ENCODE assay signal across 24 cellular contexts in the genomic region with DNA sequence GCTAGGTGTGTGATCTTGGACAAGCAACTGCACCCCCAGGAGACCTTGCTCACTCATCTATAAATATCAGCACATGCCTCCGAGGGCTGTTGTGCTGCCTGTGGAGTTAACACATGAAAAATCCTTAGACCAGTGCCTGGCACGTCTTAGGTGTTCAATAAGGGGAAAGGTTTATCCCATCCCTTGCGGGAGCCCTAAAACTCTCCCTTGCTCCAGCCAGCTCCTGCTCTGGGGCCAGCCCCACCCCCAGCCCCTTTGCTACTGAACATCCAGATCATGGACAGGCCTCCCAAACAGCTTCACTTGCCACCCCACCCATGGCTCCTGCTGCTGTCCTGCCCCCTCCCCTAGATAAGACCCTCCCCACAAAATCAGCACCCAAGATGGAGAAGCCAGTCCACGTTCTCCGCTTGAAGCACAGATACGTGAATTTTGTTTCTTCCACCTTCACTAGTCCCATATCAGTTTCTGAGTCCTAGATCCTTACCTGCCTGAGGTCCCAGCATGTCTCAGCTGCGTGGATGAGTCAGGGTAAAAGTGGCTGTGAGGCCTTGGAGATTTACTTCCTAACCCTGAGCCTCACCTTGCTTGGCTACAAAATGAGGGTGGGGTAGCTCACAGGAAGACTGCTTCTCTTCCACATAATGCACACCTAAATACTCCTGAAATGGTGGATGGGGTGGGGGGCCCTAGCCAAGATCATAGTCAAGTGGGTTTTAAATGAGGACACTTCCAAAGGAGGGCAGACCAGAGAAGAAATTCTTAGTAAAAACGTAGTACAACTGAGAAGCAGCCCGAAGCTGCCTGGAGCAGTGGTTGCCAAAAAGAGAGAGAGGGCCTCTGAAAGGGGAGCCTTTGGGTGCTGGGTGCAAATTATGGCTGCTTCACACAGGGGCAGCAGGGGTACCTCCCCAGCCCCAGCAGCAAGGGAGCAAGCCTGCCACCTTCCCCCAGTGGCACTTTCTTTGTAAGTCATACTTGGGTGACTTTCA. TPM values are rescaled to one million over a fixed set of nuclear protein-coding genes. Genes with fewer than 3 reads are reported as not detected.
DNase-seq lines count a peak whose midpoint lies in the region; ATAC-seq and TF ChIP-seq lines count a peak whose summit lies in the region.
"Had no signal": no experiment of that assay in that cellular context is flagged by ENCODE, and none has a peak within 500 bp of the region (broad histone marks: within the 10 kb centered on the region; RNA-seq: fewer than 3 reads in every experiment).

No MANE protein-coding gene starts in this region.

- H2AFZ ChIP-seq in osteoblast (ENCODE audit: low read length): no peak overlapping the region
- H2AFZ ChIP-seq: GM23248 had no signal

- H3K36me3 Mint-ChIP-seq in activated naive CD4-positive, alpha-beta T cell treated with anti-CD3 and anti-CD28 coated beads, Interleukin-2, amount 50 U/mL, for 24 hours: no peaks in the 10 kb centered on the region
- H3K36me3 Mint-ChIP-seq in activated naive CD4-positive, alpha-beta T cell treated with anti-CD3 and anti-CD28 coated beads for 36 hours (ENCODE audit: low read depth): no peaks in the 10 kb centered on the region

- no peak overlapping the region for H3K4me3 Mint-ChIP-seq in activated naive CD4-positive, alpha-beta T cell treated with anti-CD3 and anti-CD28 coated beads, Interleukin-2, amount 50 U/mL, for 24 hours
- no peak overlapping the region for H3K4me3 Mint-ChIP-seq in activated naive CD4-positive, alpha-beta T cell treated with anti-CD3 and anti-CD28 coated beads for 36 hours

- no peak overlapping the region for H3K4me3 ChIP-seq in osteoblast (ENCODE audit: insufficient read depth, low read length)
- H3K4me3 ChIP-seq: GM23248, SJSA1 had no signal

- TF ChIP-seq CTCF in osteoblast (IDR thresholded peaks at IDR 0.05; ENCODE audit: extremely low read depth, low read depth, low read length): no peak

- CTCF ChIA-PET in activated naive CD4-positive, alpha-beta T cell treated with anti-CD3 and anti-CD28 coated beads for 36 hours (lab: Charles Lee): no interaction called here

- ATAC-seq in GM18909 (IDR thresholded peaks at IDR 0.05; ENCODE audit: poor library complexity, unreplicated experiment): no peak

- H3K36me3 ChIP-seq in osteoblast (ENCODE audit: insufficient read depth, low read length): no peaks in the 10 kb centered on the region
- H3K36me3 ChIP-seq: BE2C, SJSA1 had no signal

- peaks cover 8% of the 10 kb centered on the region for H3K27me3 Mint-ChIP-seq in activated naive CD4-positive, alpha-beta T cell treated with anti-CD3 and anti-CD28 coated beads, Interleukin-2, amount 50 U/mL, for 24 hours
- H3K27me3 Mint-ChIP-seq in activated naive CD4-positive, alpha-beta T cell treated with anti-CD3 and anti-CD28 coated beads for 36 hours (ENCODE audit: low read depth): peaks cover 16% of the 10 kb centered on the region

- H3K79me2 ChIP-seq in osteoblast (ENCODE audit: insufficient read depth, low read length): no peaks in the 10 kb centered on the region

- peaks cover 3% of the 10 kb centered on the region for H3K27me3 ChIP-seq in osteoblast (ENCODE audit: insufficient read depth, low read length)
- H3K27me3 ChIP-seq: BE2C had no signal

- H3K9me3 Mint-ChIP-seq in activated naive CD4-positive, alpha-beta T cell treated with anti-CD3 and anti-CD28 coated beads, Interleukin-2, amount 50 U/mL, for 24 hours: no peaks in the 10 kb centered on the region
- no peaks in the 10 kb centered on the region for H3K9me3 Mint-ChIP-seq in activated naive CD4-positive, alpha-beta T cell treated with anti-CD3 and anti-CD28 coated beads for 36 hours

- DNase-seq in activated naive CD4-positive, alpha-beta T cell treated with anti-CD3 and anti-CD28 coated beads for 36 hours: no peak
- DNase-seq in ecto neural progenitor cell (ENCODE audit: low spot score): peak; percentile 34
- peak; percentile 57 for DNase-seq in osteoblast (ENCODE audit: insufficient read length, low spot score, missing footprints)
- no peak for DNase-seq in pons (ENCODE audit: low spot score)
- no peak for DNase-seq in T-helper 1 cell
- DNase-seq: 8988T, ACHN, BE2C, DMS153, GM23248, HCEC 1CT, KBM-7, MV-4-11, NCI-H1105, NCI-H2029, NCI-H446 treated with DMSO at 0.1 percent for 48 hours, NCI-H526 treated with DMSO at 0.1 percent for 48 hours, Right ventricle myocardium superior, RPMI8226 had no signal

- intact Hi-C loops in activated naive CD4-positive, alpha-beta T cell treated with anti-CD3 and anti-CD28 coated beads for 36 hours (cut with micrococcal nuclease): no loop called here

- no peak overlapping the region for H3K4me2 ChIP-seq in osteoblast (ENCODE audit: insufficient read depth, low read length)

- no peaks in the 10 kb centered on the region for H4K20me1 ChIP-seq in osteoblast (ENCODE audit: insufficient read depth, low read length)

- peak overlapping the region; percentile 24 for H3K27ac Mint-ChIP-seq in activated naive CD4-positive, alpha-beta T cell treated with anti-CD3 and anti-CD28 coated beads, Interleukin-2, amount 50 U/mL, for 24 hours
- no peak overlapping the region for H3K27ac Mint-ChIP-seq in activated naive CD4-positive, alpha-beta T cell treated with anti-CD3 and anti-CD28 coated beads for 36 hours

- H3K4me1 Mint-ChIP-seq in activated naive CD4-positive, alpha-beta T cell treated with anti-CD3 and anti-CD28 coated beads, Interleukin-2, amount 50 U/mL, for 24 hours: no peaks in the 10 kb centered on the region
- no peaks in the 10 kb centered on the region for H3K4me1 Mint-ChIP-seq in activated naive CD4-positive, alpha-beta T cell treated with anti-CD3 and anti-CD28 coated beads for 36 hours (ENCODE audit: low read depth)

- no peaks in the 10 kb centered on the region for H3K4me1 ChIP-seq in osteoblast (ENCODE audit: insufficient read depth, low read length)
- H3K4me1 ChIP-seq: BE2C, SJSA1 had no signal

- no peaks in the 10 kb centered on the region for H3K9me3 ChIP-seq in osteoblast (ENCODE audit: low read depth, low read length)
- H3K9me3 ChIP-seq: BE2C, SJSA1 had no signal

- no peak overlapping the region for H3K27ac ChIP-seq in osteoblast (ENCODE audit: low read depth, low read length)
- H3K27ac ChIP-seq: GM23248, SJSA1 had no signal

RNA-seq across cellular contexts. Expression of a gene that starts 40.4 kb away (rescaled TPM):
- not detected for total RNA-seq in activated naive CD4-positive, alpha-beta T cell treated with anti-CD3 and anti-CD28 coated beads for 36 hours
- total RNA-seq in osteoblast: not detected in 2 replicates
- total RNA-seq: GM23248, LHCN-M2, MCF 10A, Right ventricle myocardium superior, SJSA1 had no signal

Comparison
In these comparisons a context has a peak if more than half of its experiments do, and no peak if none do; other contexts are left out.
1. DNase-seq: peak in ecto neural progenitor cell (single experiment) and osteoblast (single experiment); none in activated naive CD4-positive, alpha-beta T cell treated with anti-CD3 and anti-CD28 coated beads for 36 hours (single experiment), pons (single experiment) and T-helper 1 cell (0 of 5).